ENCODE assay signal across 1 cellular context in genomic region chr6:36033144-36033543, GRCh38.
TF ChIP-seq lines count a peak whose summit lies in the region.

No MANE protein-coding gene starts in this region.

TF ChIP-seq in GM12878, 131 proteins besides CTCF, POLR2A, EP300 and RAD21:
- TF ChIP-seq HDGF (IDR thresholded peaks at IDR 0.05) (0 out of 2 replicates have a peak, but pooled peaks have one; percentile 45), RUNX3 (IDR thresholded peaks at IDR 0.05; ENCODE audit: low read length) (0 out of 2 replicates have a peak, but pooled peaks have one; percentile 18), MLLT1 (IDR thresholded peaks at IDR 0.05) (peak; percentile 57), EED (IDR thresholded peaks at IDR 0.05; ENCODE audit: low read depth) (0 out of 2 replicates have a peak, but pooled peaks have one; percentile 42)
